In genomic region chr21:43921979-43922945, GRCh38 we compare ENCODE assay signal across 1 cellular context.
TF ChIP-seq lines count a peak whose summit lies in the region.

No MANE protein-coding gene starts in this region.

TF ChIP-seq in GM12878, 131 proteins besides CTCF, POLR2A, EP300 and RAD21 (continued from another document):
- peak; percentile 99 for TF ChIP-seq ZNF687 (IDR thresholded peaks at IDR 0.05)
- no peak for TF ChIP-seq RCOR1 (conservative IDR thresholded peaks at IDR 0.05; ENCODE audit: low read depth, low read length)
- no peak for TF ChIP-seq POLR2AphosphoS2 (IDR thresholded peaks at IDR 0.05; ENCODE audit: low read depth, low read length)
- no peak for TF ChIP-seq FOXK2 (IDR thresholded peaks at IDR 0.05)
- peak; percentile 54 for TF ChIP-seq SP1 (IDR thresholded peaks at IDR 0.05; ENCODE audit: low read depth, low read length)
- no peak for TF ChIP-seq EZH2 (IDR thresholded peaks at IDR 0.05; ENCODE audit: borderline replicate concordance, control insufficient read depth, low read depth, low read length)
- peak; percentile 36 for TF ChIP-seq DPF2 (IDR thresholded peaks at IDR 0.05)
- TF ChIP-seq TAF1 (IDR thresholded peaks at IDR 0.05; ENCODE audit: borderline replicate concordance, low read depth, low read length) = no peak
- peak; percentile 51; the same call in 1 of the 2 replicates for TF ChIP-seq TCF3 (IDR thresholded peaks at IDR 0.05; ENCODE audit: borderline replicate concordance, insufficient read depth, low read depth, low read length)
- TF ChIP-seq SRF (IDR thresholded peaks at IDR 0.05; ENCODE audit: low read depth in 2 of 2, low read length in 2 of 2) = peak in 1 of 2 experiments; percentile 84; a peak in 2 of 4 replicates
- TF ChIP-seq MEF2A (IDR thresholded peaks at IDR 0.05; ENCODE audit: insufficient read depth, low read depth, low read length) = peak; percentile 72
- no peak for TF ChIP-seq GABPA (IDR thresholded peaks at IDR 0.05; ENCODE audit: low read depth)
- no peak for TF ChIP-seq FOXM1 (IDR thresholded peaks at IDR 0.05; ENCODE audit: low read depth, low read length)
- peak; percentile 96 for TF ChIP-seq BHLHE40 (IDR thresholded peaks at IDR 0.05; ENCODE audit: borderline replicate concordance in 1 of 2, low read depth in 2 of 2, low read length in 1 of 2)
- TF ChIP-seq ZNF622 (IDR thresholded peaks at IDR 0.05) = no peak
- peak; percentile 57; the same call in 1 of the 2 replicates for TF ChIP-seq IKZF1 (conservative IDR thresholded peaks at IDR 0.05)
- TF ChIP-seq CEBPZ (IDR thresholded peaks at IDR 0.05; ENCODE audit: low read depth, low read length) = no peak
- TF ChIP-seq CBX3 (IDR thresholded peaks at IDR 0.05; ENCODE audit: borderline replicate concordance, low read depth) = no peak
- no peak for TF ChIP-seq IRF5 (IDR thresholded peaks at IDR 0.05; ENCODE audit: borderline replicate concordance)
- TF ChIP-seq SREBF2 (IDR thresholded peaks at IDR 0.05; ENCODE audit: low read length) = no peak
- TF ChIP-seq KAT2A (conservative IDR thresholded peaks at IDR 0.05; ENCODE audit: control insufficient read depth, low read depth, low read length) = no peak
- TF ChIP-seq NFIC (IDR thresholded peaks at IDR 0.05; ENCODE audit: low read depth, low read length) = no peak
- TF ChIP-seq HDAC2 (IDR thresholded peaks at IDR 0.05) = no peak
- peak; percentile 85 for TF ChIP-seq SMARCA5 (IDR thresholded peaks at IDR 0.05)
- TF ChIP-seq NRF1 (conservative IDR thresholded peaks at IDR 0.05; ENCODE audit: low read depth, low read length) = no peak
- TF ChIP-seq ZBTB33 (IDR thresholded peaks at IDR 0.05) = 0 out of 2 replicates have a peak, but pooled peaks have one; percentile 3
- TF ChIP-seq TARDBP (IDR thresholded peaks at IDR 0.05; ENCODE audit: borderline replicate concordance) = no peak
- TF ChIP-seq CHD2 (IDR thresholded peaks at IDR 0.05; ENCODE audit: borderline replicate concordance, low read depth, low read length) = peak; percentile 86
- TF ChIP-seq ATF2 (IDR thresholded peaks at IDR 0.05; ENCODE audit: low read length) = no peak
- no peak for TF ChIP-seq BRCA1 (IDR thresholded peaks at IDR 0.05; ENCODE audit: low read depth, low read length)
- TF ChIP-seq ZNF274 (IDR thresholded peaks at IDR 0.05; ENCODE audit: insufficient read depth, insufficient read length) = no peak
- TF ChIP-seq RELA (IDR thresholded peaks at IDR 0.05; ENCODE audit: borderline replicate concordance, partially characterized antibody) = peak; percentile 53
- no peak for TF ChIP-seq CREB1 (IDR thresholded peaks at IDR 0.05; ENCODE audit: low read depth)
- no peak for TF ChIP-seq ASH2L (IDR thresholded peaks at IDR 0.05; ENCODE audit: borderline replicate concordance, low read depth)
- TF ChIP-seq BCL3 (IDR thresholded peaks at IDR 0.05; ENCODE audit: borderline replicate concordance, insufficient read depth, low read depth, low read length, poor library complexity, severe bottlenecking) = peak; percentile 48
- TF ChIP-seq CHD4 (IDR thresholded peaks at IDR 0.05) = no peak
- TF ChIP-seq YBX1 (IDR thresholded peaks at IDR 0.05) = no peak
- TF ChIP-seq PAX5 (IDR thresholded peaks at IDR 0.05; ENCODE audit: borderline replicate concordance, low read depth, low read length) = peak; percentile 89
- peak; percentile 10; the same call in 1 of the 2 replicates for TF ChIP-seq YY1 (IDR thresholded peaks at IDR 0.05; ENCODE audit: low read depth, low read length)
- TF ChIP-seq ZZZ3 (IDR thresholded peaks at IDR 0.05; ENCODE audit: control insufficient read depth, insufficient read length, low read depth) = no peak
- no peak for TF ChIP-seq MTA2 (IDR thresholded peaks at IDR 0.05; ENCODE audit: low read depth)
